Comparison of ENCODE assay signal across 1 cellular context in the genomic region with DNA sequence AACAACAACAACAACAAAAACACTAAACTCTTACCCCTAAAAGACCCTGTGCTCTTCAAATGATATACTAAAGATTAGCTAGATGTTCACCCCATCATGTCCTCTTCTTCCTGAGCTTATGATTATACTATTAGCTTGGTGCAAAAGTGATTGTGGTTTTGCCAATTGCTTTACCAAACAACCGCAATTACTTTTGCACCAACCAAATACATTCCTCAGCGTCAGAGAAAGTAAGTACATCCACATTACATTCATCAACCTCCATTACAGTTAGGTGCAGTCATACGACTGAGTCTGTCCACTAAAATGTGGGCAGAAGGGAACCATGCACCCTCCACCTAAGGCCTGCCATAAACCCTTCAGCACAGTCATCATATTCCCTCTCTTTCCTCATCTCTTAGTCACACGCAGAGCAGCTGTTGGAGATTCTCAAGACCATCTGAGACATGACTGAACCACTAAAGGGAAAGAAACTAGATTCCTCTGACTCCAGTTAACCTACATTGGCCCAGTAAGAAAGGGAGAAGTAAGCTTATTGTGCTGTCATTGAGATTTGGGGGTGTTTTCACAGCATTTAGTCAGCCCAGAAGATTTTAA.
TF ChIP-seq lines count a peak whose summit lies in the region.

No MANE protein-coding gene starts in this region.

TF ChIP-seq in GM23338, 12 proteins besides CTCF, POLR2A, EP300 and RAD21:
- no peak for TF ChIP-seq EZH2 (IDR thresholded peaks at IDR 0.05; ENCODE audit: low read depth, unreplicated experiment)
- TF ChIP-seq CREB1 (CRISPR knock-in tag; IDR thresholded peaks at IDR 0.05; ENCODE audit: low read depth), result no peak
- TF ChIP-seq, protein P1, sequence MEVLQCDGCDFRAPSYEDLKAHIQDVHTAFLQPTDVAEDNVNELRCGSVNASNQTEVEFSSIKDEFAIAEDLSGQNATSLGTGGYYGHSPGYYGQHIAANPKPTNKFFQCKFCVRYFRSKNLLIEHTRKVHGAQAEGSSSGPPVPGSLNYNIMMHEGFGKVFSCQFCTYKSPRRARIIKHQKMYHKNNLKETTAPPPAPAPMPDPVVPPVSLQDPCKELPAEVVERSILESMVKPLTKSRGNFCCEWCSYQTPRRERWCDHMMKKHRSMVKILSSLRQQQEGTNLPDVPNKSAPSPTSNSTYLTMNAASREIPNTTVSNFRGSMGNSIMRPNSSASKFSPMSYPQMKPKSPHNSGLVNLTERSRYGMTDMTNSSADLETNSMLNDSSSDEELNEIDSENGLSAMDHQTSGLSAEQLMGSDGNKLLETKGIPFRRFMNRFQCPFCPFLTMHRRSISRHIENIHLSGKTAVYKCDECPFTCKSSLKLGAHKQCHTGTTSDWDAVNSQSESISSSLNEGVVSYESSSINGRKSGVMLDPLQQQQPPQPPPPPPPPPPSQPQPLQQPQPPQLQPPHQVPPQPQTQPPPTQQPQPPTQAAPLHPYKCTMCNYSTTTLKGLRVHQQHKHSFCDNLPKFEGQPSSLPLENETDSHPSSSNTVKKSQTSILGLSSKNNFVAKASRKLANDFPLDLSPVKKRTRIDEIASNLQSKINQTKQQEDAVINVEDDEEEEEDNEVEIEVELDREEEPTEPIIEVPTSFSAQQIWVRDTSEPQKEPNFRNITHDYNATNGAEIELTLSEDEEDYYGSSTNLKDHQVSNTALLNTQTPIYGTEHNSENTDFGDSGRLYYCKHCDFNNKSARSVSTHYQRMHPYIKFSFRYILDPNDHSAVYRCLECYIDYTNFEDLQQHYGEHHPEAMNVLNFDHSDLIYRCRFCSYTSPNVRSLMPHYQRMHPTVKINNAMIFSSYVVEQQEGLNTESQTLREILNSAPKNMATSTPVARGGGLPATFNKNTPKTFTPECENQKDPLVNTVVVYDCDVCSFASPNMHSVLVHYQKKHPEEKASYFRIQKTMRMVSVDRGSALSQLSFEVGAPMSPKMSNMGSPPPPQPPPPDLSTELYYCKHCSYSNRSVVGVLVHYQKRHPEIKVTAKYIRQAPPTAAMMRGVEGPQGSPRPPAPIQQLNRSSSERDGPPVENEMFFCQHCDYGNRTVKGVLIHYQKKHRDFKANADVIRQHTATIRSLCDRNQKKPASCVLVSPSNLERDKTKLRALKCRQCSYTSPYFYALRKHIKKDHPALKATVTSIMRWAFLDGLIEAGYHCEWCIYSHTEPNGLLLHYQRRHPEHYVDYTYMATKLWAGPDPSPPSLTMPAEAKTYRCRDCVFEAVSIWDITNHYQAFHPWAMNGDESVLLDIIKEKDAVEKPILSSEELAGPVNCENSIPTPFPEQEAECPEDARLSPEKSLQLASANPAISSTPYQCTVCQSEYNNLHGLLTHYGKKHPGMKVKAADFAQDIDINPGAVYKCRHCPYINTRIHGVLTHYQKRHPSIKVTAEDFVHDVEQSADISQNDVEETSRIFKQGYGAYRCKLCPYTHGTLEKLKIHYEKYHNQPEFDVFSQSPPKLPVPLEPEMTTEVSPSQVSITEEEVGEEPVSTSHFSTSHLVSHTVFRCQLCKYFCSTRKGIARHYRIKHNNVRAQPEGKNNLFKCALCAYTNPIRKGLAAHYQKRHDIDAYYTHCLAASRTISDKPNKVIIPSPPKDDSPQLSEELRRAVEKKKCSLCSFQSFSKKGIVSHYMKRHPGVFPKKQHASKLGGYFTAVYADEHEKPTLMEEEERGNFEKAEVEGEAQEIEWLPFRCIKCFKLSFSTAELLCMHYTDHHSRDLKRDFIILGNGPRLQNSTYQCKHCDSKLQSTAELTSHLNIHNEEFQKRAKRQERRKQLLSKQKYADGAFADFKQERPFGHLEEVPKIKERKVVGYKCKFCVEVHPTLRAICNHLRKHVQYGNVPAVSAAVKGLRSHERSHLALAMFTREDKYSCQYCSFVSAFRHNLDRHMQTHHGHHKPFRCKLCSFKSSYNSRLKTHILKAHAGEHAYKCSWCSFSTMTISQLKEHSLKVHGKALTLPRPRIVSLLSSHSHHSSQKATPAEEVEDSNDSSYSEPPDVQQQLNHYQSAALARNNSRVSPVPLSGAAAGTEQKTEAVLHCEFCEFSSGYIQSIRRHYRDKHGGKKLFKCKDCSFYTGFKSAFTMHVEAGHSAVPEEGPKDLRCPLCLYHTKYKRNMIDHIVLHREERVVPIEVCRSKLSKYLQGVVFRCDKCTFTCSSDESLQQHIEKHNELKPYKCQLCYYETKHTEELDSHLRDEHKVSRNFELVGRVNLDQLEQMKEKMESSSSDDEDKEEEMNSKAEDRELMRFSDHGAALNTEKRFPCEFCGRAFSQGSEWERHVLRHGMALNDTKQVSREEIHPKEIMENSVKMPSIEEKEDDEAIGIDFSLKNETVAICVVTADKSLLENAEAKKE (CRISPR knock-in tag; IDR thresholded peaks at IDR 0.05), result no peak
- TF ChIP-seq NANOG (IDR thresholded peaks at IDR 0.05; ENCODE audit: borderline replicate concordance), result no peak
- TF ChIP-seq EZH2phosphoT487 (IDR thresholded peaks at IDR 0.05; ENCODE audit: unreplicated experiment), result no peak
- TF ChIP-seq, protein P2, sequence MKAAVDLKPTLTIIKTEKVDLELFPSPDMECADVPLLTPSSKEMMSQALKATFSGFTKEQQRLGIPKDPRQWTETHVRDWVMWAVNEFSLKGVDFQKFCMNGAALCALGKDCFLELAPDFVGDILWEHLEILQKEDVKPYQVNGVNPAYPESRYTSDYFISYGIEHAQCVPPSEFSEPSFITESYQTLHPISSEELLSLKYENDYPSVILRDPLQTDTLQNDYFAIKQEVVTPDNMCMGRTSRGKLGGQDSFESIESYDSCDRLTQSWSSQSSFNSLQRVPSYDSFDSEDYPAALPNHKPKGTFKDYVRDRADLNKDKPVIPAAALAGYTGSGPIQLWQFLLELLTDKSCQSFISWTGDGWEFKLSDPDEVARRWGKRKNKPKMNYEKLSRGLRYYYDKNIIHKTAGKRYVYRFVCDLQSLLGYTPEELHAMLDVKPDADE (IDR thresholded peaks at IDR 0.05), result no peak
- no peak for TF ChIP-seq POLR2AphosphoS5 (IDR thresholded peaks at IDR 0.05; ENCODE audit: low read depth)
- no peak for TF ChIP-seq ZNF331 (CRISPR knock-in tag; IDR thresholded peaks at IDR 0.05; ENCODE audit: low read depth)
- TF ChIP-seq JUNB (IDR thresholded peaks at IDR 0.05; ENCODE audit: unreplicated experiment), result no peak
TF ChIP-seq in GM23338: peak in this region for 0.
